In genomic region chr1:44950434-44950833, GRCh38 we compare ENCODE assay signal across 24 cellular contexts.
"Had no signal": no experiment of that assay in that cellular context is flagged by ENCODE, and none has a peak within 500 bp of the region (broad histone marks: within the 10 kb centered on the region; RNA-seq: fewer than 3 reads in every experiment).

No MANE protein-coding gene starts in this region.

- DNase-seq: dermis blood vessel endothelial cell; dorsolateral prefrontal cortex; effector CD4-positive, alpha-beta T cell; effector memory CD4-positive, alpha-beta T cell; foreskin keratinocyte; head of caudate nucleus; heart right ventricle; hippocampal formation; left cardiac atrium; left lung; left ventricle myocardium superior; lower lobe of right lung; mesenchymal stem cell; mucosa of descending colon; naive B cell had no signal

- H3K36me3 ChIP-seq: esophagus muscularis mucosa, gastroesophageal sphincter, heart right ventricle, left lung, lower lobe of right lung had no signal

- H3K9me3 Mint-ChIP-seq: naive B cell had no signal

- H3K27me3 ChIP-seq: dorsolateral prefrontal cortex, esophagus muscularis mucosa, foreskin keratinocyte, gastroesophageal sphincter, heart right ventricle, left lung had no signal

- H3K27ac Mint-ChIP-seq: mesothelial cell of epicardium, naive B cell had no signal

- H3K4me3 ChIP-seq: coronary artery, dorsolateral prefrontal cortex, esophagus muscularis mucosa, gastroesophageal sphincter, heart right ventricle, left lung, lower lobe of right lung, mucosa of descending colon had no signal

- FAIRE-seq: colon, endothelial cell of umbilical vein, frontal cortex, islet of Langerhans, keratinocyte had no signal

- H3K4me1 ChIP-seq: foreskin keratinocyte had no signal

- H3K4me3 Mint-ChIP-seq: mesothelial cell of epicardium, naive B cell had no signal

- H3K27ac ChIP-seq: coronary artery, dorsolateral prefrontal cortex, esophagus muscularis mucosa, foreskin keratinocyte, gastroesophageal sphincter, heart right ventricle, left lung, lower lobe of right lung had no signal

- H3K27me3 Mint-ChIP-seq: naive B cell had no signal

- ATAC-seq: foreskin keratinocyte, gastroesophageal sphincter, heart right ventricle, left cardiac atrium, left lung, left ventricle myocardium superior, lower lobe of right lung, mucosa of descending colon had no signal

- H3K9me3 ChIP-seq: esophagus muscularis mucosa, gastroesophageal sphincter, heart right ventricle, left lung, lower lobe of right lung, mucosa of descending colon had no signal
